ENCODE assay signal across 8 cellular contexts in the genomic region with DNA sequence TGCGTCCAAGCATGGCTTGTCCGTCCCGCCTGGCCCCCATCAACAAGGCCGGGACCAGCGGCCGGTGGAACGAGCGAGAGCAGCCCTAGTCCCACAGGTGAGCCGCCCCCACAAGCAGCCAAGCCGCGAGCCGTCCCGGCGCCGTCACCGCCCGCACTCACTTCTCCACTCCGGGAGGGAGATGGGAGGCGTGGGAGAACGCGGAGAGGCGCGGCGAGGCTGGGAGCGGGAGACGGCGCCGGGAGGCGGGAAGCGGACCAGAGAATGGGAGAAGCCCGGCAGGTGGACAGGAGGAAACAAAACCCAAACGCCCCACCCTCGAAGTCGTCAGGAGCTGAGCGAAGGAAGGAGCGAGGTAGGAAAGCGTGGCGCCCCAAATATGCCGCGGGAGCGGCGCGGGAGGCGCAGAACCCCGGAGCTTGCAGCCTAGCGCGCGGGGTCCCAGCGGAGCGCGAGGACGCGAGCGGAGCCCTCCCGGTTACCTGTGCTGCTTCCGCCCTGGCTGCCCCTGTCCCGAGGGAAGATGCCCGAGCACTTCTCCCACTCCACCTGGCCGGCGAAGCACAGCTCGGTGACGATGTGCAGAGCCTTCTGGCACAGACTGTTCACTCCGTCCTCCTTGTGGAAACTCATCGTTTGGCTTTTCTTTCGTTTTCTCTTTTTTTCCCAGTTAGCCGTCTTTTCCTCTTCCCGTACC. TPM values are rescaled to one million over a fixed set of nuclear protein-coding genes. Genes with fewer than 3 reads are reported as not detected.
DNase-seq lines count a peak whose midpoint lies in the region; ATAC-seq and TF ChIP-seq lines count a peak whose summit lies in the region.

No MANE protein-coding gene starts in this region.

- no peak overlapping the region for H3K4me3 ChIP-seq in CD8-positive, alpha-beta memory T cell (ENCODE audit: low read length)
- peak overlapping the region; percentile 31 for H3K4me3 ChIP-seq in mucosa of stomach (ENCODE audit: low read length)

- no peaks in the 10 kb centered on the region for H3K27me3 ChIP-seq in CD8-positive, alpha-beta memory T cell (ENCODE audit: insufficient read depth, low read length, poor library complexity, severe bottlenecking)
- H3K27me3 ChIP-seq in mucosa of stomach (ENCODE audit: control insufficient read depth, insufficient read depth, low read length), result peaks cover 30% of the 10 kb centered on the region

- peak overlapping the region in 3 of 7 donors; percentile 19 to 43 (median 34) for H3K4me3 Mint-ChIP-seq in CD8-positive, alpha-beta memory T cell
- H3K4me3 Mint-ChIP-seq in endothelial cell (ENCODE audit: unreplicated experiment), result peak overlapping the region; percentile 87

- no peaks in the 10 kb centered on the region for H3K9me3 ChIP-seq in CD8-positive, alpha-beta memory T cell (ENCODE audit: low read length)
- H3K9me3 ChIP-seq in mucosa of stomach (ENCODE audit: control insufficient read depth, low read length), result no peaks in the 10 kb centered on the region

- no peak for TF ChIP-seq CTCF in endothelial cell (IDR thresholded peaks at IDR 0.05; ENCODE audit: unreplicated experiment)

- peaks cover 0 to 9% (median 2%) of the 10 kb centered on the region in 5 donors for H3K9me3 Mint-ChIP-seq in CD8-positive, alpha-beta memory T cell
- no peaks in the 10 kb centered on the region for H3K9me3 Mint-ChIP-seq in endothelial cell (ENCODE audit: unreplicated experiment)

- H3K27ac Mint-ChIP-seq in CD8-positive, alpha-beta memory T cell, result no peak overlapping the region
- H3K27ac Mint-ChIP-seq in endothelial cell (ENCODE audit: unreplicated experiment), result no peak overlapping the region

- DNase-seq in CD8-positive, alpha-beta memory T cell, result no peak
- peak; percentile 43 for DNase-seq in NCI-H2029 (lab: John Stamatoyannopoulos, UW)
- DNase-seq in endothelial cell (ENCODE audit: low spot score), result peak; percentile 23
- no peak for DNase-seq in activated CD4-positive, alpha-beta T cell treated with anti-CD3 and anti-CD28 coated beads, Interleukin-2, amount 50 U/mL, for 48 hours
- no peak for DNase-seq in A172 (ENCODE audit: low spot score)

- no peaks in the 10 kb centered on the region for H3K36me3 Mint-ChIP-seq in CD8-positive, alpha-beta memory T cell
- H3K36me3 Mint-ChIP-seq in endothelial cell (ENCODE audit: low read depth, unreplicated experiment), result peaks cover 5% of the 10 kb centered on the region

- POLR2A ChIA-PET in CD8-positive, alpha-beta memory T cell (lab: Charles Lee), result no interaction called here

- peaks cover 19 to 21% of the 10 kb centered on the region in 2 donors for H3K27me3 Mint-ChIP-seq in CD8-positive, alpha-beta memory T cell
- H3K27me3 Mint-ChIP-seq in endothelial cell (ENCODE audit: unreplicated experiment), result peaks cover 2% of the 10 kb centered on the region

- CTCF ChIA-PET in CD8-positive, alpha-beta memory T cell (lab: Charles Lee), result no interaction called here

- H3K9ac ChIP-seq in mucosa of stomach (ENCODE audit: low read length), result peak overlapping the region; percentile 55

- peaks cover 0 to 6% (median 4%) of the 10 kb centered on the region in 3 donors for H3K4me1 Mint-ChIP-seq in CD8-positive, alpha-beta memory T cell
- no peaks in the 10 kb centered on the region for H3K4me1 Mint-ChIP-seq in endothelial cell (ENCODE audit: unreplicated experiment)

- no peak for ATAC-seq in HG02759 (IDR thresholded peaks at IDR 0.05; ENCODE audit: unreplicated experiment)
- ATAC-seq in GM18868 (IDR thresholded peaks at IDR 0.05; ENCODE audit: unreplicated experiment), result no peak

- H3K4me1 ChIP-seq in CD8-positive, alpha-beta memory T cell (ENCODE audit: insufficient read depth, low read length), result no peaks in the 10 kb centered on the region
- H3K4me1 ChIP-seq in mucosa of stomach (ENCODE audit: control insufficient read depth, insufficient read depth, low read length), result no peaks in the 10 kb centered on the region

- H3K36me3 ChIP-seq in CD8-positive, alpha-beta memory T cell (ENCODE audit: insufficient read depth, low read length), result no peaks in the 10 kb centered on the region
- no peaks in the 10 kb centered on the region for H3K36me3 ChIP-seq in mucosa of stomach (ENCODE audit: control insufficient read depth, insufficient read depth, low read length)

- H3K27ac ChIP-seq in CD8-positive, alpha-beta memory T cell (ENCODE audit: low read depth, low read length), result peak overlapping the region; percentile 35

RNA-seq across cellular contexts. Expression of a gene that starts 0.6 kb away (rescaled TPM):
- not detected for total RNA-seq in CD8-positive, alpha-beta memory T cell
- polyA plus RNA-seq in CD8-positive, alpha-beta memory T cell, result not detected
- total RNA-seq in endothelial cell (ENCODE audit: unreplicated experiment), result 0.10 TPM
- not detected in 2 replicates for total RNA-seq in A172 (2014; rRNA removed; shearing (Covaris generic))

Comparison
In these comparisons a context has a peak if more than half of its experiments do, and no peak if none do; other contexts are left out.
1. DNase-seq: peak in NCI-H2029 (single experiment) and endothelial cell (single experiment); none in CD8-positive, alpha-beta memory T cell (0 of 5), activated CD4-positive, alpha-beta T cell treated with anti-CD3 and anti-CD28 coated beads, Interleukin-2, amount 50 U/mL, for 48 hours (0 of 2) and A172 (single experiment).